In genomic region chr1:8580566-8580965, GRCh38 we compare ENCODE assay signal across 1 cellular context.
TF ChIP-seq lines count a peak whose summit lies in the region.

No MANE protein-coding gene starts in this region.

TF ChIP-seq in K562, 482 proteins besides CTCF, POLR2A, EP300 and RAD21 (continued from another document):
- TF ChIP-seq IRF1 (CRISPR knock-in tag; IDR thresholded peaks at IDR 0.05; ENCODE audit: borderline replicate concordance) (no peak), SAFB2 (IDR thresholded peaks at IDR 0.05; ENCODE audit: borderline replicate concordance, low read depth, low read length, severe bottlenecking) (no peak)
